Comparison of ENCODE assay signal across 15 cellular contexts in the genomic region with DNA sequence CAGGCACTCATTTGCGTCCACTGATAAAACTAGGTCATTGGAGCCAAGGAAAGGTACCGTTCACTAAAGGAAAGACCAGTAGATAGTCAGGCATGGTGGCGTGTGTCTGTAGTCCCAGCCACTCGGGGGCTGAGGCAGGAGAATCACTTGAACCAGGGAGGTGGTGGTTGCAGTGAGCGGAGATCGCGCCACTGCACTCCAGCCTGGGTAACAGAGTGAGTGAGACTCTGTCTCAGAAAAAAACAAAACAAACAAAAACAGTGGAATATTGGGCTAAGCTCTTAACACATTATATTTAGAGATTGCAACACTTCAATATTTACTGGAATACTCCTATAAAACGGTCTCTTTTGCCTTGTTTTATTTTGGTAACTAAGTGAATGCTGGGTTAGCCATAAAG. TPM values are rescaled to one million over a fixed set of nuclear protein-coding genes. Genes with fewer than 3 reads are reported as not detected.
DNase-seq lines count a peak whose midpoint lies in the region; ATAC-seq and TF ChIP-seq lines count a peak whose summit lies in the region.
"Had no signal": no experiment of that assay in that cellular context is flagged by ENCODE, and none has a peak within 500 bp of the region (broad histone marks: within the 10 kb centered on the region; RNA-seq: fewer than 3 reads in every experiment).

No MANE protein-coding gene starts in this region.

- ATAC-seq in Right ventricle myocardium superior (ENCODE audit: poor library complexity) (no peak), GM19328 (IDR thresholded peaks at IDR 0.05; ENCODE audit: unreplicated experiment) (no peak)
- ATAC-seq: SK-N-SH treated with all-trans-retinoic acid at 6 μM for 48 hours; stimulated activated memory B cell treated with anti-CD40 and anti-IgM and Interleukin-4, amounts not matched to agents 10 μg/mL and 1 μg/mL and 100 μg/mL, for 72 hours had no signal

- TF ChIP-seq RAD21 in liver (IDR thresholded peaks at IDR 0.05) = peak; percentile 16 to 25

- peaks cover 27% of the 10 kb centered on the region for H3K36me3 Mint-ChIP-seq in activated T-helper 1 cell treated with anti-CD3 and anti-CD28 coated beads, Interleukin-12 subunit alpha, Interleukin-12 subunit beta, Interleukin-2, Interleukin-4 antibody, amounts not matched to agents 30 ng/mL and 10 ng/mL and 1 ng/mL, durations not matched to agents 14 hours and 24 hours and 36 hours (ENCODE audit: low read depth)

- intact Hi-C loops in left ventricle myocardium inferior (cut with micrococcal nuclease) = no loop called here
- intact Hi-C loops in Right ventricle myocardium superior (cut with DNase I) = no loop called here
- intact Hi-C loops in activated T-helper 1 cell treated with anti-CD3 and anti-CD28 coated beads, Interleukin-12 subunit alpha, Interleukin-12 subunit beta, Interleukin-2, Interleukin-4 antibody, amounts not matched to agents 30 ng/mL and 10 ng/mL and 1 ng/mL, durations not matched to agents 14 hours and 24 hours and 36 hours (cut with micrococcal nuclease) = loop anchor here (5.0 kb wide), 1 partner anchor 68 kb away; no protein-coding TSS in a partner anchor

- H3K9me3 ChIP-seq in left ventricle myocardium inferior (replicated peaks) = no peaks in the 10 kb centered on the region
- no peaks in the 10 kb centered on the region for H3K9me3 ChIP-seq in liver (ENCODE audit: control insufficient read depth in 4 of 4, low read length in 3 of 4)
- H3K9me3 ChIP-seq: esophagus muscularis mucosa, heart left ventricle had no signal

- H3K27me3 ChIP-seq in left ventricle myocardium inferior (ENCODE audit: low read depth) (no peaks in the 10 kb centered on the region), liver (ENCODE audit: control insufficient read depth in 4 of 4, insufficient read depth in 4 of 4, low read length in 3 of 4) (no peaks in the 10 kb centered on the region)
- H3K27me3 ChIP-seq: esophagus muscularis mucosa, heart left ventricle had no signal

- peak overlapping the region; percentile 73 for H3K4me3 Mint-ChIP-seq in activated T-helper 1 cell treated with anti-CD3 and anti-CD28 coated beads, Interleukin-12 subunit alpha, Interleukin-12 subunit beta, Interleukin-2, Interleukin-4 antibody, amounts not matched to agents 30 ng/mL and 10 ng/mL and 1 ng/mL, durations not matched to agents 14 hours and 24 hours and 36 hours

- no peak overlapping the region for H3K27ac Mint-ChIP-seq in activated T-helper 1 cell treated with anti-CD3 and anti-CD28 coated beads, Interleukin-12 subunit alpha, Interleukin-12 subunit beta, Interleukin-2, Interleukin-4 antibody, amounts not matched to agents 30 ng/mL and 10 ng/mL and 1 ng/mL, durations not matched to agents 14 hours and 24 hours and 36 hours
- H3K27ac Mint-ChIP-seq: stimulated activated memory B cell treated with anti-CD40 and anti-IgM and Interleukin-4, amounts not matched to agents 10 μg/mL and 1 μg/mL and 100 μg/mL, for 72 hours had no signal

- DNase-seq in left ventricle myocardium inferior (no peak), Right ventricle myocardium superior (no peak), MV-4-11 (lab: John Stamatoyannopoulos, UW) (no peak), NCI-H2171 treated with DMSO at 0.1 percent for 48 hours (lab: John Stamatoyannopoulos, UW) (no peak), NOMO-1 treated with dmso at 0.1 percent for 144 hours (lab: John Stamatoyannopoulos, UW; ENCODE audit: unreplicated experiment) (no peak)
- DNase-seq in activated T-helper 1 cell treated with anti-CD3 and anti-CD28 coated beads, Interleukin-12 subunit alpha, Interleukin-12 subunit beta, Interleukin-2, Interleukin-4 antibody, amounts not matched to agents 30 ng/mL and 10 ng/mL and 1 ng/mL, durations not matched to agents 14 hours and 24 hours and 36 hours (ENCODE audit: low spot score) = no peak
- DNase-seq: anterior cingulate cortex, DMS 273 treated with DMSO at 0.1 percent for 48 hours, heart left ventricle, NCI-H446 had no signal

- 33% methylated on average over 8 of the region's 8 CpGs for WGBS in liver

- H3K4me3 ChIP-seq in left ventricle myocardium inferior (no peak overlapping the region), liver (ENCODE audit: low read depth in 1 of 3, low read length in 3 of 3) (peak overlapping the region in 1 of 3 donors; percentile 8)
- H3K4me3 ChIP-seq: esophagus muscularis mucosa, heart left ventricle had no signal

- H3K9me3 Mint-ChIP-seq in activated T-helper 1 cell treated with anti-CD3 and anti-CD28 coated beads, Interleukin-12 subunit alpha, Interleukin-12 subunit beta, Interleukin-2, Interleukin-4 antibody, amounts not matched to agents 30 ng/mL and 10 ng/mL and 1 ng/mL, durations not matched to agents 14 hours and 24 hours and 36 hours = no peaks in the 10 kb centered on the region
- H3K9me3 Mint-ChIP-seq: stimulated activated memory B cell treated with anti-CD40 and anti-IgM and Interleukin-4, amounts not matched to agents 10 μg/mL and 1 μg/mL and 100 μg/mL, for 72 hours had no signal

- H3K9ac ChIP-seq in liver (ENCODE audit: low read depth in 1 of 2, low read length in 2 of 2) = no peak overlapping the region

- peaks cover 6% of the 10 kb centered on the region for H3K36me3 ChIP-seq in left ventricle myocardium inferior
- peaks cover 0 to 5% (median 0%) of the 10 kb centered on the region in 4 donors for H3K36me3 ChIP-seq in liver (ENCODE audit: control insufficient read depth in 4 of 4, insufficient read depth in 3 of 4, low read depth in 1 of 4, low read length in 3 of 4)

- TF ChIP-seq CTCF in left ventricle myocardium inferior (IDR thresholded peaks at IDR 0.05; ENCODE audit: borderline replicate concordance) = no peak
- no peak for TF ChIP-seq CTCF in liver (IDR thresholded peaks at IDR 0.05; ENCODE audit: low read depth, low read length, missing input control)

- H3K4me1 ChIP-seq in left ventricle myocardium inferior (peaks cover 47% of the 10 kb centered on the region), liver (ENCODE audit: control insufficient read depth in 4 of 4, insufficient read depth in 4 of 4, low read length in 3 of 4) (peaks cover 7 to 37% (median 29%) of the 10 kb centered on the region in 4 donors)

- peak overlapping the region; percentile 75 for H3K27ac ChIP-seq in left ventricle myocardium inferior (replicated peaks)
- H3K27ac ChIP-seq in liver (ENCODE audit: low read depth in 1 of 2, low read length in 2 of 2) = peak overlapping the region; percentile 1 to 47
- H3K27ac ChIP-seq: esophagus muscularis mucosa had no signal

- peaks cover 95% of the 10 kb centered on the region for H3K4me1 Mint-ChIP-seq in activated T-helper 1 cell treated with anti-CD3 and anti-CD28 coated beads, Interleukin-12 subunit alpha, Interleukin-12 subunit beta, Interleukin-2, Interleukin-4 antibody, amounts not matched to agents 30 ng/mL and 10 ng/mL and 1 ng/mL, durations not matched to agents 14 hours and 24 hours and 36 hours (ENCODE audit: low read depth)

- no peaks in the 10 kb centered on the region for H3K27me3 Mint-ChIP-seq in activated T-helper 1 cell treated with anti-CD3 and anti-CD28 coated beads, Interleukin-12 subunit alpha, Interleukin-12 subunit beta, Interleukin-2, Interleukin-4 antibody, amounts not matched to agents 30 ng/mL and 10 ng/mL and 1 ng/mL, durations not matched to agents 14 hours and 24 hours and 36 hours (ENCODE audit: insufficient read depth)
- H3K27me3 Mint-ChIP-seq: stimulated activated memory B cell treated with anti-CD40 and anti-IgM and Interleukin-4, amounts not matched to agents 10 μg/mL and 1 μg/mL and 100 μg/mL, for 72 hours had no signal

TF ChIP-seq in liver, 16 proteins besides CTCF, POLR2A, EP300 and RAD21 (continues in another document):
- TF ChIP-seq EGR1 (IDR thresholded peaks at IDR 0.05; ENCODE audit: low read depth in 2 of 2) = peak in 1 of 2 donors; percentile 12
- no peak for TF ChIP-seq GABPA (IDR thresholded peaks at IDR 0.05 in 1 of 2, conservative IDR thresholded peaks at IDR 0.05 in 1 of 2)
- TF ChIP-seq, protein P1, sequence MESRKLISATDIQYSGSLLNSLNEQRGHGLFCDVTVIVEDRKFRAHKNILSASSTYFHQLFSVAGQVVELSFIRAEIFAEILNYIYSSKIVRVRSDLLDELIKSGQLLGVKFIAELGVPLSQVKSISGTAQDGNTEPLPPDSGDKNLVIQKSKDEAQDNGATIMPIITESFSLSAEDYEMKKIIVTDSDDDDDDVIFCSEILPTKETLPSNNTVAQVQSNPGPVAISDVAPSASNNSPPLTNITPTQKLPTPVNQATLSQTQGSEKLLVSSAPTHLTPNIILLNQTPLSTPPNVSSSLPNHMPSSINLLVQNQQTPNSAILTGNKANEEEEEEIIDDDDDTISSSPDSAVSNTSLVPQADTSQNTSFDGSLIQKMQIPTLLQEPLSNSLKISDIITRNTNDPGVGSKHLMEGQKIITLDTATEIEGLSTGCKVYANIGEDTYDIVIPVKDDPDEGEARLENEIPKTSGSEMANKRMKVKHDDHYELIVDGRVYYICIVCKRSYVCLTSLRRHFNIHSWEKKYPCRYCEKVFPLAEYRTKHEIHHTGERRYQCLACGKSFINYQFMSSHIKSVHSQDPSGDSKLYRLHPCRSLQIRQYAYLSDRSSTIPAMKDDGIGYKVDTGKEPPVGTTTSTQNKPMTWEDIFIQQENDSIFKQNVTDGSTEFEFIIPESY (IDR thresholded peaks at IDR 0.05) = no peak
- TF ChIP-seq HNF4A (conservative IDR thresholded peaks at IDR 0.05) = peak; percentile 42 to 48

RNA-seq across cellular contexts. Expression of gene MAP2K1, which starts 17.4 kb away (rescaled TPM):
- total RNA-seq in left ventricle myocardium inferior (44.9 TPM), Right ventricle myocardium superior (36.9 TPM), liver (10 to 100 TPM; 14.3 to 24.6 TPM)
- total RNA-seq in activated T-helper 1 cell treated with anti-CD3 and anti-CD28 coated beads, Interleukin-12 subunit alpha, Interleukin-12 subunit beta, Interleukin-2, Interleukin-4 antibody, amounts not matched to agents 30 ng/mL and 10 ng/mL and 1 ng/mL, durations not matched to agents 14 hours and 24 hours and 36 hours = 82.5 and 86.6 TPM in 2 replicates
- polyA plus RNA-seq in liver = 10 to 100 TPM; 24.1 to 30.2 TPM

RNA-seq across cellular contexts. Expression of gene TIPIN, which starts 47.6 kb away (rescaled TPM):
- 2.4 TPM for total RNA-seq in left ventricle myocardium inferior
- 3.2 TPM for total RNA-seq in Right ventricle myocardium superior
- 49.2 and 56.0 TPM in 2 replicates for total RNA-seq in activated T-helper 1 cell treated with anti-CD3 and anti-CD28 coated beads, Interleukin-12 subunit alpha, Interleukin-12 subunit beta, Interleukin-2, Interleukin-4 antibody, amounts not matched to agents 30 ng/mL and 10 ng/mL and 1 ng/mL, durations not matched to agents 14 hours and 24 hours and 36 hours
- total RNA-seq in liver = 1 to 10 TPM; 2.4 to 5.9 TPM
- 1 to 10 TPM; 2.2 to 2.7 TPM for polyA plus RNA-seq in liver
